Comparison of ENCODE assay signal across 10 cellular contexts in genomic region chr3:196207159-196207832, GRCh38. TPM values are rescaled to one million over a fixed set of nuclear protein-coding genes. Genes with fewer than 3 reads are reported as not detected.
DNase-seq lines count a peak whose midpoint lies in the region; ATAC-seq, FAIRE-seq and TF ChIP-seq lines count a peak whose summit lies in the region.
"Had no signal": no experiment of that assay in that cellular context is flagged by ENCODE, and none has a peak within 500 bp of the region (broad histone marks: within the 10 kb centered on the region; RNA-seq: fewer than 3 reads in every experiment).

No MANE protein-coding gene starts in this region.

- no peak overlapping the region for H3K9ac ChIP-seq in kidney (ENCODE audit: low read length in 2 of 2)

- H3K4me1 ChIP-seq in kidney (ENCODE audit: control insufficient read depth in 1 of 2, insufficient read depth in 1 of 2, low read depth in 1 of 2, low read length in 2 of 2) (no peaks in the 10 kb centered on the region), upper lobe of left lung (peaks cover 4 to 10% (median 7%) of the 10 kb centered on the region in 4 donors)

- H3K9me3 ChIP-seq in kidney (ENCODE audit: control insufficient read depth in 1 of 2, low read length in 2 of 2) (no peaks in the 10 kb centered on the region), upper lobe of left lung (no peaks in the 10 kb centered on the region)

- H3K27me3 ChIP-seq in upper lobe of left lung = no peaks in the 10 kb centered on the region

- H3K36me3 ChIP-seq in kidney (ENCODE audit: control insufficient read depth in 1 of 2, insufficient read depth in 2 of 2, low read length in 2 of 2) (no peaks in the 10 kb centered on the region), upper lobe of left lung (no peaks in the 10 kb centered on the region)

- no peak for FAIRE-seq in kidney (lab: Jason Lieb, UNC)
- FAIRE-seq: endometrium, G401.6 had no signal

- H3K4me3 ChIP-seq in astrocyte of the spinal cord (ENCODE audit: low read depth, low read length) (peak overlapping the region; percentile 40), kidney (ENCODE audit: low read length in 2 of 2) (peak overlapping the region; percentile 18 to 39), upper lobe of left lung (peak overlapping the region in 3 of 4 donors; percentile 37 to 53 (median 50))

- intact Hi-C loops in Right ventricle myocardium superior (cut with DNase I) = no loop called here
- intact Hi-C loops in cardiac septum (cut with DNase I) = no loop called here
- intact Hi-C loops in kidney (cut with DNase I) = no loop called here

- in situ Hi-C loops in astrocyte of the spinal cord (cut with HindIII; ENCODE audit: low sequenced_read_pairs) = no loop called here

- peak; percentile 17 for ATAC-seq in Right ventricle myocardium superior (ENCODE audit: poor library complexity)
- ATAC-seq in upper lobe of left lung (ENCODE audit: low FRiP score in 2 of 2) = no peak

- no peak overlapping the region for H3K27ac ChIP-seq in kidney (ENCODE audit: low read depth in 2 of 2, low read length in 2 of 2)
- H3K27ac ChIP-seq in upper lobe of left lung = peak overlapping the region in 1 of 4 donors; percentile 2

- TF ChIP-seq POLR2A in upper lobe of left lung (IDR thresholded peaks at IDR 0.05) = no peak

- DNase-seq in Right ventricle myocardium superior (peak; percentile 61), cardiac septum (ENCODE audit: low spot score) (no peak), astrocyte of the spinal cord (ENCODE audit: low read depth, low spot score) (no peak), kidney (peak; percentile 85), upper lobe of left lung (peak in 1 of 2 donors; percentile 88), RPMI8226 (no peak), islet precursor cell (no peak), DMS 273 treated with DMSO at 0.1 percent for 48 hours (lab: John Stamatoyannopoulos, UW) (no peak)

- no peak for TF ChIP-seq CTCF in astrocyte of the spinal cord (IDR thresholded peaks at IDR 0.05; ENCODE audit: low read depth, low read length)
- no peak for TF ChIP-seq CTCF in kidney (IDR thresholded peaks at IDR 0.05; ENCODE audit: borderline replicate concordance, extremely low read depth, insufficient read depth)
- TF ChIP-seq CTCF in upper lobe of left lung (IDR thresholded peaks at IDR 0.05) = no peak

- TF ChIP-seq EP300 in upper lobe of left lung (IDR thresholded peaks at IDR 0.05) = no peak

- WGBS in upper lobe of left lung, 2 donors = 25 to 42% methylated on average over 7 to 25 of the region's 70 CpGs

RNA-seq across cellular contexts. Expression of gene ZDHHC19, which starts 3.9 kb away (rescaled TPM):
- total RNA-seq in Right ventricle myocardium superior (not detected), cardiac septum (0.24 TPM), kidney (0.57 TPM), upper lobe of left lung (1 to 10 TPM in 2 of 6 donors, not detected in 4; 1.4 to 3.1 TPM)
- 0.92 TPM for polyA plus RNA-seq in kidney (ENCODE audit: insufficient read depth, low read depth, low replicate concordance)

RNA-seq across cellular contexts. Expression of gene SLC51A, which starts 9.0 kb away (rescaled TPM):
- total RNA-seq in Right ventricle myocardium superior = not detected
- 0.51 TPM for total RNA-seq in cardiac septum
- 0.98 TPM for total RNA-seq in kidney
- polyA plus RNA-seq in kidney (ENCODE audit: insufficient read depth, low read depth, low replicate concordance) = 6.5 TPM
- 1 to 10 TPM in 3 of 6 donors, under 1 TPM in 3; 0.89 to 3.2 (median 1.1) TPM for total RNA-seq in upper lobe of left lung

Comparison
In these comparisons a context has a peak if more than half of its experiments do, and no peak if none do; other contexts are left out.
1. DNase-seq: peak in Right ventricle myocardium superior (single experiment) and kidney (single experiment); none in cardiac septum (single experiment), astrocyte of the spinal cord (single experiment), RPMI8226 (single experiment), islet precursor cell (single experiment) and DMS 273 treated with DMSO at 0.1 percent for 48 hours (single experiment).
2. Peak in every context shown above with its lines, with median percentiles within 50 percentile points of each other: H3K4me3 ChIP-seq.